1 cellular context compared by ENCODE assay signal in genomic region chr22:41574847-41575381, GRCh38.
TF ChIP-seq lines count a peak whose summit lies in the region.

No MANE protein-coding gene starts in this region.

TF ChIP-seq in H1, 55 proteins besides CTCF, POLR2A, EP300 and RAD21:
- TF ChIP-seq RNF2 (IDR thresholded peaks at IDR 0.05; ENCODE audit: borderline replicate concordance, low read depth, low read length, missing control alignments, poor library complexity, severe bottlenecking) (no peak), KDM4A (IDR thresholded peaks at IDR 0.05; ENCODE audit: low read depth, low read length, severe bottlenecking) (no peak), CBX8 (IDR thresholded peaks at IDR 0.05; ENCODE audit: borderline replicate concordance, low read depth, low read length) (no peak)
TF ChIP-seq in H1: peak in this region for 0.
